ENCODE assay signal across 8 cellular contexts in the genomic region with DNA sequence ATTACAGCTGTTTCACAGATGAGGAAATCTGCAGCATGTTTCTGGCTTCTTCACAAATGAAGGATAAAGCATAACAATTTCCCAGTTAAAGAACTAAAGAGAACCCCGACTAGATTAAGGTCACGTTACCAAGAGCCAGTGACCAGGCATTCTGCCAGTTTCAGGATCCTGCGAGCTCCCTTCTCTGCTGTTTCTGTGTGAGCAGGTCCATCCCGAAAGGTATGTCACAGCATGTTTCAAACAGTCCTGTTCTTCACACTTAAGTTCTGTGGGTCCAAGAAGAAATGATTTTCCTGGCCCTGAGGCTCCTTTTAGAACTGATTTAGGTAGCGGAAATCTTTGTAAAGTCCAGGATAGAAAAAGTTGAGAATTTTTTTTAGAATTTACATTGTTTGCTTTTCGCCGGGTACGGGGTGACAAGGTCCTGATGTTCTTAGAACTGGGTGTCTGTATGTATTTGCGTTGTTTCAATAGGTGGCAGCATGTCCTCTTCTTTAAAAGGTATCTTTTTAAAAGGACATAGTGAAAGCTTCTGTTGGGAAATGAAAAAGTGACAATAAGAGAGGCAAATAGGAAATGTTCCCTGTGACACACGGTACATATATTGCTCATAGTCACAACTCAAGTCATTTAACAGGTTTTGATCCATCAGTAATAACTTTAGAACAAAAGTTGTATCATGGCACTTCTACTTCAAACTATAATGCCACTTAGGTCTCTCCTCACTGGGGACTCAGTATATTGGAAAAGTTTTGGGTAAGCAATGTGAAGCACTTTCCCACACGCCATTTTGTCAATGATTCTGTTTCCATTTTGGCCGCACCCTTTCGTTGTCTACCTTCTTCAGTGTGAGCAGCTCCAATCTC. TPM values are rescaled to one million over a fixed set of nuclear protein-coding genes. Genes with fewer than 3 reads are reported as not detected.
A peak's percentile ranks its signal among the peaks of the same experiment; 100 is the strongest.
DNase-seq lines count a peak whose midpoint lies in the region; ATAC-seq, FAIRE-seq and TF ChIP-seq lines count a peak whose summit lies in the region.

No MANE protein-coding gene starts in this region.

- H3K9me3 Mint-ChIP-seq in CD4-positive, alpha-beta memory T cell = no peaks in the 10 kb centered on the region
- no peaks in the 10 kb centered on the region for H3K9me3 Mint-ChIP-seq in progenitor cell of endocrine pancreas (ENCODE audit: low read depth)

- no peak overlapping the region for H3K27ac ChIP-seq in CD4-positive, alpha-beta memory T cell (ENCODE audit: low read depth, low read length)
- H3K27ac ChIP-seq in GM12878 (ENCODE audit: control insufficient read depth, insufficient read depth) (no peak overlapping the region), liver (ENCODE audit: low read depth in 1 of 2, low read length in 2 of 2) (no peak overlapping the region)

- H3K9ac ChIP-seq in GM12878 (ENCODE audit: control insufficient read depth, insufficient read depth, low read length) (no peak overlapping the region), liver (ENCODE audit: low read depth in 1 of 2, low read length in 2 of 2) (no peak overlapping the region)

- H3K36me3 ChIP-seq in CD4-positive, alpha-beta memory T cell (ENCODE audit: insufficient read depth, low read length) = no peaks in the 10 kb centered on the region
- H3K36me3 ChIP-seq in GM12878 (ENCODE audit: control insufficient read depth in 2 of 2, insufficient read depth in 2 of 2, low read length in 1 of 2) (no peaks in the 10 kb centered on the region), liver (ENCODE audit: control insufficient read depth in 4 of 4, insufficient read depth in 3 of 4, low read depth in 1 of 4, low read length in 3 of 4) (no peaks in the 10 kb centered on the region)

- ATAC-seq in GM18867 (IDR thresholded peaks at IDR 0.05; ENCODE audit: unreplicated experiment) (peak; percentile 89), GM12878 (peak; percentile 85)

- H4K20me1 ChIP-seq in GM12878 (ENCODE audit: control insufficient read depth, insufficient read depth) = no peaks in the 10 kb centered on the region

- H3K36me3 Mint-ChIP-seq in CD4-positive, alpha-beta memory T cell = no peaks in the 10 kb centered on the region
- no peaks in the 10 kb centered on the region for H3K36me3 Mint-ChIP-seq in progenitor cell of endocrine pancreas (ENCODE audit: insufficient read depth)

- H3K4me1 ChIP-seq in CD4-positive, alpha-beta memory T cell (ENCODE audit: insufficient read depth, low read length) = no peaks in the 10 kb centered on the region
- H3K4me1 ChIP-seq in GM12878 (ENCODE audit: control insufficient read depth, insufficient read depth, low read length) = no peaks in the 10 kb centered on the region
- no peaks in the 10 kb centered on the region for H3K4me1 ChIP-seq in liver (ENCODE audit: control insufficient read depth in 4 of 4, insufficient read depth in 4 of 4, low read length in 3 of 4)

- POLR2A ChIA-PET in CD4-positive, alpha-beta memory T cell (lab: Charles Lee; ENCODE audit: partially characterized antibody) = interaction anchor here (1.2 kb wide), 1 partner anchor 49 kb away, joined by 3 read pairs; no protein-coding TSS in a partner anchor
- POLR2A ChIA-PET in GM12878 (lab: Charles Lee) = no interaction called here

- no peak for TF ChIP-seq POLR2A in NB4 (IDR thresholded peaks at IDR 0.05; ENCODE audit: extremely low read depth, insufficient read length)
- no peak for TF ChIP-seq POLR2A in GM12878 (IDR thresholded peaks at IDR 0.05; ENCODE audit: low read depth, low read length)

- in situ Hi-C loops in GM12878 (cut with MboI) = loop anchor here (10.0 kb wide), 1 partner anchor 312 kb away; no protein-coding TSS in a partner anchor

- peak in 3 of 5 donors; percentile 24 to 30 (median 28) for DNase-seq in CD4-positive, alpha-beta memory T cell
- DNase-seq in NB4 (ENCODE audit: low read depth) = peak; percentile 20
- no peak for DNase-seq in GM12878 (ENCODE audit: low read depth, low spot score)
- DNase-seq in T1000 (lab: John Stamatoyannopoulos, UW) = no peak
- DNase-seq in progenitor cell of endocrine pancreas (ENCODE audit: low spot score, unreplicated experiment) = no peak
- DNase-seq in posterior cingulate gyrus = no peak

- no peak overlapping the region for H3K27ac Mint-ChIP-seq in CD4-positive, alpha-beta memory T cell
- no peak overlapping the region for H3K27ac Mint-ChIP-seq in progenitor cell of endocrine pancreas

- TF ChIP-seq CTCF in NB4 (IDR thresholded peaks at IDR 0.05; ENCODE audit: low read depth, low read length) (no peak), GM12878 (IDR thresholded peaks at IDR 0.05 in 2 of 3, conservative IDR thresholded peaks at IDR 0.05 in 1 of 3; ENCODE audit: control insufficient read depth in 2 of 3, extremely low read depth in 1 of 3, insufficient read depth in 1 of 3, low read depth in 3 of 3, low read length in 3 of 3) (peak; percentile 31 to 61 (median 47); a peak in 5 of 6 replicates), liver (IDR thresholded peaks at IDR 0.05; ENCODE audit: low read depth, low read length, missing input control) (peak; percentile 12), progenitor cell of endocrine pancreas (IDR thresholded peaks at IDR 0.05; ENCODE audit: unreplicated experiment) (no peak)

- no peaks in the 10 kb centered on the region for H3K79me2 ChIP-seq in GM12878 (ENCODE audit: control insufficient read depth, insufficient read depth, low read length)

- no peaks in the 10 kb centered on the region for H3K27me3 ChIP-seq in CD4-positive, alpha-beta memory T cell (ENCODE audit: insufficient read depth, low read length)
- peaks cover 0 to 7% of the 10 kb centered on the region in 2 experiments; a peak in 3 of 4 replicates for H3K27me3 ChIP-seq in GM12878 (replicated peaks in 1 of 2; ENCODE audit: control insufficient read depth in 2 of 2, insufficient read depth in 2 of 2, low read length in 1 of 2)
- H3K27me3 ChIP-seq in liver (ENCODE audit: control insufficient read depth in 4 of 4, insufficient read depth in 4 of 4, low read length in 3 of 4) = peaks cover 0 to 16% (median 0%) of the 10 kb centered on the region in 4 donors

- peak; percentile 59 for FAIRE-seq in GM12878 (lab: Jason Lieb, UNC)

- CTCF ChIA-PET in CD4-positive, alpha-beta memory T cell (lab: Charles Lee; ENCODE audit: partially characterized antibody) = interaction anchor here (0.9 to 4.3 kb wide), 12 partner anchors 9 to 328 kb away, joined by 3 to 42 read pairs (median 8); partner anchors contain the start of gene BBS12
- CTCF ChIA-PET in GM12878 (lab: Yijun Ruan, JAX) = interaction anchor here (0.6 to 4.5 kb wide), 19 partner anchors 9 to 738 kb away, joined by 3 to 55 read pairs (median 5); partner anchors contain the start of gene BBS12

- WGBS in GM12878 (ENCODE audit: insufficient coverage, insufficient replicate concordance, low lambda C conversion rate, missing lambda C conversion rate) = 36% methylated on average over 13 of the region's 13 CpGs
- 28% methylated on average over 13 of the region's 13 CpGs for WGBS in liver

- RAD21 ChIA-PET in GM12878 (lab: Charles Lee; ENCODE audit: unreplicated experiment) = interaction anchor here (0.7 to 3.8 kb wide), 7 partner anchors 9 to 312 kb away, joined by 3 to 26 read pairs (median 4); no protein-coding TSS in a partner anchor

- peak overlapping the region in 1 of 8 donors; percentile 0 for H3K4me3 Mint-ChIP-seq in CD4-positive, alpha-beta memory T cell
- no peak overlapping the region for H3K4me3 Mint-ChIP-seq in progenitor cell of endocrine pancreas (ENCODE audit: low read depth)

- H3K9me3 ChIP-seq in CD4-positive, alpha-beta memory T cell (ENCODE audit: control insufficient read depth in 1 of 2, low read length in 2 of 2) = no peaks in the 10 kb centered on the region
- H3K9me3 ChIP-seq in GM12878 (replicated peaks; ENCODE audit: control insufficient read depth, insufficient read depth, low read length) (no peaks in the 10 kb centered on the region), liver (ENCODE audit: control insufficient read depth in 4 of 4, low read length in 3 of 4) (no peaks in the 10 kb centered on the region)

- H3K27me3 Mint-ChIP-seq in CD4-positive, alpha-beta memory T cell = peaks cover 0 to 9% of the 10 kb centered on the region in 2 donors
- H3K27me3 Mint-ChIP-seq in progenitor cell of endocrine pancreas = peaks cover 10% of the 10 kb centered on the region

- BruUV-seq in GM12878 (replicated peaks; lab: Mats Ljungman, UMichigan) = no TSS peak

- H2AFZ ChIP-seq in GM12878 (ENCODE audit: control insufficient read depth, low read depth, low read length) = no peak overlapping the region

- peaks cover 0 to 5% (median 2%) of the 10 kb centered on the region in 4 donors for H3K4me1 Mint-ChIP-seq in CD4-positive, alpha-beta memory T cell
- peaks cover 4% of the 10 kb centered on the region for H3K4me1 Mint-ChIP-seq in progenitor cell of endocrine pancreas (ENCODE audit: low read depth)

- H3K4me3 ChIP-seq in CD4-positive, alpha-beta memory T cell (ENCODE audit: low read length in 2 of 2) = no peak overlapping the region
- H3K4me3 ChIP-seq in NB4 (ENCODE audit: low read depth, low read length) (no peak overlapping the region), GM12878 (no peak overlapping the region), liver (ENCODE audit: low read depth in 1 of 3, low read length in 3 of 3) (no peak overlapping the region)

- no peak overlapping the region for H3K4me2 ChIP-seq in GM12878 (ENCODE audit: control insufficient read depth, insufficient read depth)

- TF ChIP-seq RAD21 in GM12878 (IDR thresholded peaks at IDR 0.05; ENCODE audit: insufficient read depth, low read depth, low read length) (peak; percentile 73), liver (IDR thresholded peaks at IDR 0.05) (peak; percentile 61 to 65)

- no peak for TF ChIP-seq EP300 in GM12878 (IDR thresholded peaks at IDR 0.05; ENCODE audit: borderline replicate concordance in 1 of 2, control insufficient read depth in 1 of 2, low read depth in 2 of 2, low read length in 2 of 2)

- intact Hi-C loops in CD4-positive, alpha-beta memory T cell (cut with micrococcal nuclease) = loop anchor here (1.0 to 5.0 kb wide), 3 partner anchors 50 to 320 kb away; partner anchors contain the start of gene NUDT6
- intact Hi-C loops in GM12878 (cut with micrococcal nuclease; ENCODE audit: unreplicated experiment) (loop anchor here (1.0 to 5.0 kb wide), 3 partner anchors 50 to 310 kb away; no protein-coding TSS in a partner anchor), posterior cingulate gyrus (cut with DNase I) (loop anchor here (5.0 to 10.0 kb wide), 2 partner anchors 115 to 332 kb away; no protein-coding TSS in a partner anchor)

- SMC1A ChIA-PET in GM12878 (lab: Charles Lee; ENCODE audit: uncharacterized antibody, unreplicated experiment) = interaction anchor here (0.8 to 3.7 kb wide), 12 partner anchors 9 to 778 kb away, joined by 3 to 20 read pairs (median 4); partner anchors contain the start of gene BBS12

RNA-seq across cellular contexts. Expression of gene IL21, which starts 18.4 kb away (rescaled TPM):
- total RNA-seq in CD4-positive, alpha-beta memory T cell = under 1 TPM in 1 of 2 experiments, not detected in 1; 0.28 TPM
- under 1 TPM in 1 of 2 donors, not detected in 1; 0.10 TPM for polyA plus RNA-seq in CD4-positive, alpha-beta memory T cell
- not detected in 2 replicates for total RNA-seq in GM12878 (2013; cell fraction: nucleolus; rRNA removed)
- total RNA-seq in GM12878 (2014; rRNA removed) (not detected in 2 replicates), GM12878 (2014; rRNA removed; fragmentation: Illumina TruSeq; extraction: Trizol) (not detected in 2 replicates), GM12878 (2021) (not detected in 2 replicates), liver (not detected), progenitor cell of endocrine pancreas (not detected in 2 replicates)
- not detected for polyA plus RNA-seq in GM12878 (2011; ENCODE audit: low read depth)
- polyA plus RNA-seq in GM12878 (2011; rRNA removed) (not detected in 2 replicates), GM12878 (2014; fragmentation: Illumina TruSeq; extraction: Trizol) (not detected in 2 replicates), GM12878 (2014; fragmentation: Nextera tagmentation; extraction: Ambion mirVana) (not detected), GM12878 (2014; rRNA removed) (not detected in 2 replicates), GM12878 (2016; fragmentation: Nextera tagmentation; extraction: Ambion mirVana) (not detected), liver (not detected)
- not detected in 2 replicates for polyA plus RNA-seq in GM12878 (2011; cell fraction: cytosol; rRNA removed)
- not detected in 2 replicates for polyA plus RNA-seq in GM12878 (2011; cell fraction: nucleus; rRNA removed)
- not detected in 2 replicates for polyA plus RNA-seq in GM12878 (2012)
- polyA minus RNA-seq in GM12878 (2011; rRNA and poly(A)+ RNA removed) = not detected in 2 replicates
- polyA minus RNA-seq in GM12878 (2011; cell fraction: cytosol; rRNA and poly(A)+ RNA removed) = not detected in 2 replicates
- polyA minus RNA-seq in GM12878 (2011; cell fraction: nucleus; rRNA and poly(A)+ RNA removed) = not detected in 2 replicates

Comparison
In these comparisons a context has a peak if more than half of its experiments do, and no peak if none do; other contexts are left out.
1. DNase-seq: peak in CD4-positive, alpha-beta memory T cell (3 of 5) and NB4 (single experiment); none in GM12878 (single experiment), T1000 (single experiment), progenitor cell of endocrine pancreas (single experiment) and posterior cingulate gyrus (0 of 10).
2. CTCF ChIP-seq: peak in GM12878 (3 of 3) and liver (single experiment); none in NB4 (single experiment) and progenitor cell of endocrine pancreas (single experiment).